Comparison of ENCODE assay signal across 22 cellular contexts in the genomic region with DNA sequence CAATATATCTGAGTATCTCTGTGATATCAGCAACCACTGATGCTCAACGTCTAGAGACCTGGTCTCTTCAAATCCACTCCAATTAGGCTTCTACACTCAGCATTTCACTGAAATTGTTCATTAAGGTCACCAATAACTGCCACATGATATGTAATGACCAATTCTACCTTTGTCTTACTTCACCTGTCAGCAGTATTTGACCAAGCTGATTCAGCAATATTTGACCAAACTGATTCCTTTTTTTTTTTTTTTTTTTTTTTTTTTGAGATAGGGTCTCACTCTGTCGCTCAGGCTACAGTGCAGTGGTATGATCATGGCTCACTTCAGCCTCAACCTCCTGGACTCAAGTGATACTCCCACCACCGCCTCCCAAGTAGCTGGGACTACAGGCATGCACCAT. TPM values are rescaled to one million over a fixed set of nuclear protein-coding genes. Genes with fewer than 3 reads are reported as not detected.
A peak's percentile ranks its signal among the peaks of the same experiment; 100 is the strongest.
DNase-seq lines count a peak whose midpoint lies in the region; ATAC-seq, FAIRE-seq and TF ChIP-seq lines count a peak whose summit lies in the region.
"Had no signal": no experiment of that assay in that cellular context is flagged by ENCODE, and none has a peak within 500 bp of the region (broad histone marks: within the 10 kb centered on the region; RNA-seq: fewer than 3 reads in every experiment).

No MANE protein-coding gene starts in this region.

- no peak overlapping the region for H3K18ac ChIP-seq in IMR-90 (ENCODE audit: low read depth, low read length)

- TF ChIP-seq POLR2A in A549 (IDR thresholded peaks at IDR 0.05; ENCODE audit: low read length) (no peak), IMR-90 (IDR thresholded peaks at IDR 0.05; ENCODE audit: low read depth, low read length) (no peak)

- dilution Hi-C loops in IMR-90 (cut with HindIII; ENCODE audit: low sequenced_read_pairs, unreplicated experiment), result no loop called here

- peaks cover 28 to 55% of the 10 kb centered on the region in 2 experiments for H3K79me1 ChIP-seq in IMR-90 (ENCODE audit: low read depth in 1 of 2, low read length in 2 of 2)

- WGBS in A549 (ENCODE audit: missing lambda C conversion rate), result 93% methylated on average over 3 of the region's 3 CpGs
- WGBS in IMR-90 (ENCODE audit: extremely low coverage in 2 of 2, insufficient read length in 1 of 2), 2 experiments, result 100% methylated on average over 2 of the region's 3 CpGs; no CpG with 5 or more reads in 1 of the 2 experiments
- 82% methylated on average over 3 of the region's 3 CpGs for WGBS in smooth muscle cell (ENCODE audit: low lambda C conversion rate)

- H3K27me3 Mint-ChIP-seq in effector memory CD8-positive, alpha-beta T cell, result no peaks in the 10 kb centered on the region
- H3K27me3 Mint-ChIP-seq in activated T-helper 1 cell treated with anti-CD3 and anti-CD28 coated beads, Interleukin-12 subunit alpha, Interleukin-12 subunit beta, Interleukin-2, Interleukin-4 antibody, amounts not matched to agents 30 ng/mL and 10 ng/mL and 1 ng/mL, durations not matched to agents 14 hours and 24 hours and 36 hours (ENCODE audit: insufficient read depth), result no peaks in the 10 kb centered on the region
- H3K27me3 Mint-ChIP-seq: B cell; CD4-positive, alpha-beta T cell had no signal

- no peak overlapping the region for H3K27ac ChIP-seq in A549
- H3K27ac ChIP-seq in IMR-90 (ENCODE audit: insufficient read depth, low read length), result no peak overlapping the region
- no peak overlapping the region for H3K27ac ChIP-seq in smooth muscle cell (ENCODE audit: low read depth)
- H3K27ac ChIP-seq: BLaER1 treated with 17β-estradiol and CSF1 and Interleukin-3, amounts not matched to agents 10 nM and 100 nM; C4-2B had no signal

- H3K4me1 ChIP-seq in A549 (peaks cover 13% of the 10 kb centered on the region; the same call in 2 of the 3 replicates), IMR-90 (ENCODE audit: control insufficient read depth, insufficient read depth, low read length) (no peaks in the 10 kb centered on the region), smooth muscle cell (ENCODE audit: low read depth) (peaks cover 4% of the 10 kb centered on the region)
- H3K4me1 ChIP-seq: Caco-2 had no signal

- DNase-seq in A549 (ENCODE audit: low read depth in 1 of 2, low spot score in 1 of 2), result no peak
- DNase-seq in IMR-90, result no peak
- no peak for DNase-seq in effector memory CD8-positive, alpha-beta T cell
- no peak for DNase-seq in activated T-helper 1 cell treated with anti-CD3 and anti-CD28 coated beads, Interleukin-12 subunit alpha, Interleukin-12 subunit beta, Interleukin-2, Interleukin-4 antibody, amounts not matched to agents 30 ng/mL and 10 ng/mL and 1 ng/mL, durations not matched to agents 14 hours and 24 hours and 36 hours (ENCODE audit: low spot score)
- DNase-seq in islet precursor cell, result no peak
- DNase-seq in smooth muscle cell (lab: John Stamatoyannopoulos, UW; ENCODE audit: unreplicated experiment), result no peak
- DNase-seq: 8988T; AML-193; Caco-2; Calu3; CD4-positive, alpha-beta T cell; CD8-positive, alpha-beta T cell; DMS79 treated with DMSO at 0.1 percent for 48 hours; GF-D8 had no signal

- H3K4me1 Mint-ChIP-seq in effector memory CD8-positive, alpha-beta T cell (ENCODE audit: low read depth in 2 of 2), result peaks cover 21 to 51% of the 10 kb centered on the region in 2 donors
- peaks cover 21% of the 10 kb centered on the region for H3K4me1 Mint-ChIP-seq in activated T-helper 1 cell treated with anti-CD3 and anti-CD28 coated beads, Interleukin-12 subunit alpha, Interleukin-12 subunit beta, Interleukin-2, Interleukin-4 antibody, amounts not matched to agents 30 ng/mL and 10 ng/mL and 1 ng/mL, durations not matched to agents 14 hours and 24 hours and 36 hours (ENCODE audit: low read depth)

- no peak overlapping the region for H3K4ac ChIP-seq in IMR-90 (ENCODE audit: low read depth, low read length)

- TF ChIP-seq CTCF in A549 (IDR thresholded peaks at IDR 0.05), result no peak
- TF ChIP-seq CTCF in IMR-90 (conservative IDR thresholded peaks at IDR 0.05; ENCODE audit: low read depth, low read length), result no peak
- TF ChIP-seq CTCF in smooth muscle cell (IDR thresholded peaks at IDR 0.05; ENCODE audit: borderline replicate concordance, insufficient read depth, poor library complexity, severe bottlenecking), result no peak

- H3K4me3 Mint-ChIP-seq in effector memory CD8-positive, alpha-beta T cell, result no peak overlapping the region
- no peak overlapping the region for H3K4me3 Mint-ChIP-seq in activated T-helper 1 cell treated with anti-CD3 and anti-CD28 coated beads, Interleukin-12 subunit alpha, Interleukin-12 subunit beta, Interleukin-2, Interleukin-4 antibody, amounts not matched to agents 30 ng/mL and 10 ng/mL and 1 ng/mL, durations not matched to agents 14 hours and 24 hours and 36 hours
- H3K4me3 Mint-ChIP-seq: B cell; CD4-positive, alpha-beta T cell; CD8-positive, alpha-beta T cell had no signal

- peak overlapping the region; percentile 20 to 44 for H3K27ac Mint-ChIP-seq in effector memory CD8-positive, alpha-beta T cell
- H3K27ac Mint-ChIP-seq in activated T-helper 1 cell treated with anti-CD3 and anti-CD28 coated beads, Interleukin-12 subunit alpha, Interleukin-12 subunit beta, Interleukin-2, Interleukin-4 antibody, amounts not matched to agents 30 ng/mL and 10 ng/mL and 1 ng/mL, durations not matched to agents 14 hours and 24 hours and 36 hours, result no peak overlapping the region
- H3K27ac Mint-ChIP-seq: B cell had no signal

- H3K9me1 ChIP-seq in IMR-90 (ENCODE audit: insufficient read depth, low read length), result peaks cover 5% of the 10 kb centered on the region; the same call in 1 of the 2 replicates

- in situ Hi-C loops in IMR-90 (cut with MboI; ENCODE audit: low sequenced_read_pairs), result no loop called here

- H2AK9ac ChIP-seq in IMR-90 (replicated peaks; ENCODE audit: low read depth, low read length, poor library complexity), result no peak overlapping the region

- H4K20me1 ChIP-seq in IMR-90 (ENCODE audit: insufficient read depth, low read length) (peaks cover 23% of the 10 kb centered on the region), smooth muscle cell (ENCODE audit: low read depth) (peaks cover 47% of the 10 kb centered on the region)

- H4K91ac ChIP-seq in IMR-90 (ENCODE audit: insufficient read depth, low read depth, low read length), result no peak overlapping the region

- H3K36me3 Mint-ChIP-seq in effector memory CD8-positive, alpha-beta T cell (ENCODE audit: insufficient read depth), result peaks cover 35% of the 10 kb centered on the region
- H3K36me3 Mint-ChIP-seq in activated T-helper 1 cell treated with anti-CD3 and anti-CD28 coated beads, Interleukin-12 subunit alpha, Interleukin-12 subunit beta, Interleukin-2, Interleukin-4 antibody, amounts not matched to agents 30 ng/mL and 10 ng/mL and 1 ng/mL, durations not matched to agents 14 hours and 24 hours and 36 hours (ENCODE audit: low read depth), result peaks cover 14% of the 10 kb centered on the region

- BruUV-seq in IMR-90 (replicated peaks; lab: Mats Ljungman, UMichigan), result no TSS peak

- TF ChIP-seq RAD21 in A549 (conservative IDR thresholded peaks at IDR 0.05 in 1 of 2, IDR thresholded peaks at IDR 0.05 in 1 of 2) (no peak), IMR-90 (IDR thresholded peaks at IDR 0.05; ENCODE audit: low read length) (no peak)

- H2AK5ac ChIP-seq in IMR-90 (ENCODE audit: low read depth, low read length), result no peak overlapping the region

- H3K14ac ChIP-seq in IMR-90 (replicated peaks; ENCODE audit: low read depth, low read length), result no peak overlapping the region

- ATAC-seq in A549, result no peak
- ATAC-seq in IMR-90 (ENCODE audit: low read depth), result no peak
- ATAC-seq in effector memory CD8-positive, alpha-beta T cell (replicated peaks), result no peak
- ATAC-seq: CD8-positive, alpha-beta T cell had no signal

- POLR2A ChIA-PET in A549 (lab: Yijun Ruan, JAX) (interaction anchor here (0.6 kb wide), 1 partner anchor 178 kb away, joined by 3 read pairs; no protein-coding TSS in a partner anchor), IMR-90 (lab: Charles Lee; ENCODE audit: unreplicated experiment) (no interaction called here)

- peaks cover 75% of the 10 kb centered on the region for H3K79me2 ChIP-seq in smooth muscle cell (ENCODE audit: low read depth)

- intact Hi-C loops in IMR-90 (cut with micrococcal nuclease), result no loop called here
- intact Hi-C loops in activated T-helper 1 cell treated with anti-CD3 and anti-CD28 coated beads, Interleukin-12 subunit alpha, Interleukin-12 subunit beta, Interleukin-2, Interleukin-4 antibody, amounts not matched to agents 30 ng/mL and 10 ng/mL and 1 ng/mL, durations not matched to agents 14 hours and 24 hours and 36 hours (cut with micrococcal nuclease), result no loop called here

- H3K9me3 Mint-ChIP-seq in effector memory CD8-positive, alpha-beta T cell, result no peaks in the 10 kb centered on the region
- no peaks in the 10 kb centered on the region for H3K9me3 Mint-ChIP-seq in activated T-helper 1 cell treated with anti-CD3 and anti-CD28 coated beads, Interleukin-12 subunit alpha, Interleukin-12 subunit beta, Interleukin-2, Interleukin-4 antibody, amounts not matched to agents 30 ng/mL and 10 ng/mL and 1 ng/mL, durations not matched to agents 14 hours and 24 hours and 36 hours
- H3K9me3 Mint-ChIP-seq: CD4-positive, alpha-beta T cell; CD8-positive, alpha-beta T cell had no signal

- no peak overlapping the region for H3K9ac ChIP-seq in IMR-90 (ENCODE audit: low read depth, low read length)
- no peak overlapping the region for H3K9ac ChIP-seq in smooth muscle cell (ENCODE audit: low read depth)
- H3K9ac ChIP-seq: BLaER1 treated with 17β-estradiol and CSF1 and Interleukin-3, amounts not matched to agents 10 nM and 100 nM had no signal

- H4K5ac ChIP-seq in IMR-90 (ENCODE audit: low read depth, low read length), result no peak overlapping the region

- no peak overlapping the region for H2BK5ac ChIP-seq in IMR-90 (ENCODE audit: low read depth, low read length, poor library complexity, severe bottlenecking)

- no peak overlapping the region for H3K4me3 ChIP-seq in A549
- H3K4me3 ChIP-seq in IMR-90 (ENCODE audit: insufficient read depth, low read depth, low read length), result no peak overlapping the region
- H3K4me3 ChIP-seq in smooth muscle cell, result no peak overlapping the region
- H3K4me3 ChIP-seq: BLaER1 treated with 17β-estradiol and CSF1 and Interleukin-3, amounts not matched to agents 10 nM and 100 nM had no signal

- CTCF ChIA-PET in A549 (lab: Yijun Ruan, JAX), result interaction anchor here (0.6 to 1.0 kb wide), 3 partner anchors 10 to 25 kb away, joined by 3 to 5 read pairs (median 4); no protein-coding TSS in a partner anchor
- CTCF ChIA-PET in IMR-90 (lab: Yijun Ruan, JAX), result no interaction called here

- no peak overlapping the region for H2BK120ac ChIP-seq in IMR-90 (ENCODE audit: low read depth, low read length)

- H3K36me3 ChIP-seq in IMR-90 (ENCODE audit: control insufficient read depth, insufficient read depth, low read length) (peaks cover 12% of the 10 kb centered on the region), smooth muscle cell (ENCODE audit: low read depth) (no peaks in the 10 kb centered on the region)

- H3K56ac ChIP-seq in IMR-90 (ENCODE audit: extremely low read depth, insufficient read depth, low read length), result no peak overlapping the region

- no peaks in the 10 kb centered on the region for H3F3A ChIP-seq in smooth muscle cell (ENCODE audit: low read depth)

- H4K8ac ChIP-seq in IMR-90 (ENCODE audit: low read depth in 2 of 2, low read length in 2 of 2), result no peak overlapping the region

- H2BK15ac ChIP-seq in IMR-90 (ENCODE audit: low read depth, low read length), result no peak overlapping the region

- no peak overlapping the region for H3K23ac ChIP-seq in IMR-90 (ENCODE audit: low read depth, low read length)

- no peak overlapping the region for H2BK20ac ChIP-seq in IMR-90 (ENCODE audit: low read depth, low read length)

- H3K4me2 ChIP-seq in A549 (no peak overlapping the region), IMR-90 (ENCODE audit: low read depth, low read length) (no peak overlapping the region), smooth muscle cell (no peak overlapping the region)
- H3K4me2 ChIP-seq: BLaER1 treated with 17β-estradiol and CSF1 and Interleukin-3, amounts not matched to agents 10 nM and 100 nM had no signal

- TF ChIP-seq EP300 in A549 (IDR thresholded peaks at IDR 0.05), result no peak

- H2AFZ ChIP-seq in IMR-90 (replicated peaks; ENCODE audit: low read length, poor library complexity), result no peak overlapping the region
- H2AFZ ChIP-seq in smooth muscle cell (ENCODE audit: low read depth), result no peak overlapping the region

- no peak for FAIRE-seq in A549 (lab: Jason Lieb, UNC)
- FAIRE-seq: A204.1, D721Med, G401.6, GM12891, GM19239 had no signal

- H3K9me3 ChIP-seq in A549 (no peaks in the 10 kb centered on the region), IMR-90 (ENCODE audit: control insufficient read depth, insufficient read depth, low read length) (no peaks in the 10 kb centered on the region), smooth muscle cell (replicated peaks; ENCODE audit: low read depth) (no peaks in the 10 kb centered on the region)
- H3K9me3 ChIP-seq: BLaER1 treated with 17β-estradiol and CSF1 and Interleukin-3, amounts not matched to agents 10 nM and 100 nM; Caco-2 had no signal

- no peaks in the 10 kb centered on the region for H3K27me3 ChIP-seq in IMR-90 (ENCODE audit: control insufficient read depth, insufficient read depth, low read length)
- H3K27me3 ChIP-seq in smooth muscle cell (ENCODE audit: low read depth), result no peaks in the 10 kb centered on the region
- H3K27me3 ChIP-seq: BLaER1 treated with 17β-estradiol and CSF1 and Interleukin-3, amounts not matched to agents 10 nM and 100 nM had no signal

RNA-seq across cellular contexts. Expression of gene TSG101, which starts 5.6 kb away (rescaled TPM):
- polyA plus RNA-seq in A549 (2011; rRNA removed) (161 and 233 TPM in 2 replicates), A549 (2017; fragmentation: RNase III; extraction: RNeasy Plus Mini Kit Qiagen cat#74134 plus additional on column Dnase treatment) (111 to 116 TPM (median 112 TPM) in 3 replicates), IMR-90 (2012; rRNA removed) (108 and 113 TPM in 2 replicates), smooth muscle cell (113 and 114 TPM in 2 replicates)
- 117 and 153 TPM in 2 replicates for polyA plus RNA-seq in A549 (2012; cell fraction: cytosol; rRNA removed)
- polyA plus RNA-seq in A549 (2012; cell fraction: nucleus; rRNA removed), result 71.5 and 111 TPM in 2 replicates
- polyA minus RNA-seq in A549 (2011; rRNA and poly(A)+ RNA removed), result 145 and 183 TPM in 2 replicates
- total RNA-seq in IMR-90 (2012; rRNA removed) (67.4 and 76.4 TPM in 2 replicates), smooth muscle cell (121 and 137 TPM in 2 replicates)
- 120 and 131 TPM in 2 replicates for polyA plus RNA-seq in IMR-90 (2012; cell fraction: cytosol; rRNA removed)
- 40.3 and 67.1 TPM in 2 replicates for polyA plus RNA-seq in IMR-90 (2012; cell fraction: nucleus; rRNA removed; ENCODE audit: low replicate concordance)
- total RNA-seq in activated T-helper 1 cell treated with anti-CD3 and anti-CD28 coated beads, Interleukin-12 subunit alpha, Interleukin-12 subunit beta, Interleukin-2, Interleukin-4 antibody, amounts not matched to agents 30 ng/mL and 10 ng/mL and 1 ng/mL, durations not matched to agents 14 hours and 24 hours and 36 hours, result 41.8 and 49.7 TPM in 2 replicates
